Comparison of ENCODE assay signal across 8 cellular contexts in genomic region chr7:26291251-26291650, GRCh38. TPM values are rescaled to one million over a fixed set of nuclear protein-coding genes. Genes with fewer than 3 reads are reported as not detected.
DNase-seq lines count a peak whose midpoint lies in the region; ATAC-seq and TF ChIP-seq lines count a peak whose summit lies in the region.

No MANE protein-coding gene starts in this region.

- H3K79me2 ChIP-seq in GM23338 (replicated peaks; ENCODE audit: insufficient read depth) (no peaks in the 10 kb centered on the region), SU-DHL-6 (ENCODE audit: insufficient read depth, low read length) (peaks cover 44% of the 10 kb centered on the region)

- H3K36me3 ChIP-seq in GM23338 (ENCODE audit: insufficient read depth) (no peaks in the 10 kb centered on the region), SU-DHL-6 (ENCODE audit: low read length) (peaks cover 6% of the 10 kb centered on the region), sigmoid colon (no peaks in the 10 kb centered on the region)

- H3K36me3 Mint-ChIP-seq in GM23338 (ENCODE audit: low read depth): no peaks in the 10 kb centered on the region

- TF ChIP-seq EP300 in sigmoid colon (IDR thresholded peaks at IDR 0.05): no peak

- H3K27ac ChIP-seq in GM23338 (ENCODE audit: low read depth): no peak overlapping the region
- peak overlapping the region; percentile 97 for H3K27ac ChIP-seq in SU-DHL-6 (ENCODE audit: low read depth, low read length)
- H3K27ac ChIP-seq in sigmoid colon: no peak overlapping the region

- no peak overlapping the region; the same call in 1 of the 2 replicates for H3K27ac Mint-ChIP-seq in GM23338

- H3K4me2 ChIP-seq in GM23338: peak overlapping the region; percentile 76
- peak overlapping the region; percentile 56 for H3K4me2 ChIP-seq in SU-DHL-6 (ENCODE audit: low read depth, low read length, poor library complexity, severe bottlenecking)

- intact Hi-C loops in sigmoid colon (cut with DNase I): no loop called here

- no peak for TF ChIP-seq POLR2A in sigmoid colon (IDR thresholded peaks at IDR 0.05)

- no peak for DNase-seq in GM23338 (ENCODE audit: low spot score)
- no peak for DNase-seq in fibroblast of mammary gland (ENCODE audit: low read depth)
- no peak for DNase-seq in sigmoid colon
- no peak for DNase-seq in stimulated activated naive CD4-positive, alpha-beta T cell (lab: John Stamatoyannopoulos, UW)
- DNase-seq in DMS114 treated with DMSO at 0.1 percent for 48 hours (lab: John Stamatoyannopoulos, UW; ENCODE audit: unreplicated experiment): no peak
- no peak for DNase-seq in epidermal melanocyte (ENCODE audit: insufficient read length, low spot score)
- DNase-seq in SHP77 treated with DMSO at 0.1 percent for 48 hours (lab: John Stamatoyannopoulos, UW): no peak

- TF ChIP-seq CTCF in GM23338 (conservative IDR thresholded peaks at IDR 0.05; ENCODE audit: low read depth in 2 of 2): no peak
- no peak for TF ChIP-seq CTCF in SU-DHL-6 (IDR thresholded peaks at IDR 0.05; ENCODE audit: insufficient read depth, low read length, poor library complexity, severe bottlenecking)
- no peak for TF ChIP-seq CTCF in fibroblast of mammary gland (conservative IDR thresholded peaks at IDR 0.05; ENCODE audit: control insufficient read depth, insufficient read depth, low read depth, low read length)
- no peak for TF ChIP-seq CTCF in sigmoid colon (IDR thresholded peaks at IDR 0.05)

- peaks cover 11% of the 10 kb centered on the region for H3K4me1 Mint-ChIP-seq in GM23338

- H3K27me3 ChIP-seq in GM23338 (ENCODE audit: insufficient read depth) (peaks cover 4% of the 10 kb centered on the region; the same call in 1 of the 2 replicates), SU-DHL-6 (ENCODE audit: low read length) (no peaks in the 10 kb centered on the region), sigmoid colon (peaks cover 2 to 14% (median 6%) of the 10 kb centered on the region in 3 donors)

- peak overlapping the region; percentile 86 for H3K4me3 Mint-ChIP-seq in GM23338

- H3K9ac ChIP-seq in SU-DHL-6 (ENCODE audit: low read length): peak overlapping the region; percentile 98

- H2AFZ ChIP-seq in GM23338: peak overlapping the region; percentile 50; the same call in 1 of the 2 replicates
- peak overlapping the region; percentile 83 for H2AFZ ChIP-seq in SU-DHL-6 (ENCODE audit: low read depth, low read length, severe bottlenecking)

- no peaks in the 10 kb centered on the region for H3K9me2 ChIP-seq in GM23338 (ENCODE audit: insufficient read depth)
- H3K9me2 ChIP-seq in SU-DHL-6 (replicated peaks; ENCODE audit: insufficient read depth, low read length): no peaks in the 10 kb centered on the region

- H3K9me3 ChIP-seq in SU-DHL-6 (ENCODE audit: insufficient read depth, low read length) (no peaks in the 10 kb centered on the region), sigmoid colon (no peaks in the 10 kb centered on the region)

- peaks cover 10% of the 10 kb centered on the region for H3K4me1 ChIP-seq in GM23338 (ENCODE audit: insufficient read depth)
- peaks cover 0 to 9% (median 7%) of the 10 kb centered on the region in 4 donors for H3K4me1 ChIP-seq in sigmoid colon

- peaks cover 6% of the 10 kb centered on the region for H3K27me3 Mint-ChIP-seq in GM23338 (ENCODE audit: insufficient read depth, low read depth, poor library complexity)

- H4K20me1 ChIP-seq in GM23338 (replicated peaks; ENCODE audit: insufficient read depth): no peaks in the 10 kb centered on the region
- no peaks in the 10 kb centered on the region for H4K20me1 ChIP-seq in SU-DHL-6 (ENCODE audit: low read depth, low read length)

- H3F3A ChIP-seq in GM23338 (replicated peaks; ENCODE audit: low read depth): no peaks in the 10 kb centered on the region
- peaks cover 32% of the 10 kb centered on the region for H3F3A ChIP-seq in SU-DHL-6 (ENCODE audit: insufficient read depth)

- WGBS in sigmoid colon, 2 donors: 46 to 47% methylated on average over 4 of the region's 4 CpGs

- H3K4me3 ChIP-seq in GM23338 (peak overlapping the region; percentile 87), SU-DHL-6 (ENCODE audit: insufficient read depth, low read length, poor library complexity, severe bottlenecking) (peak overlapping the region; percentile 99), fibroblast of mammary gland (ENCODE audit: control insufficient read depth, low read depth, low read length) (peak overlapping the region; percentile 39), sigmoid colon (peak overlapping the region in 3 of 4 donors; percentile 39 to 57 (median 53))

- no peak for ATAC-seq in GM23338

- H3K9me3 Mint-ChIP-seq in GM23338: no peaks in the 10 kb centered on the region; the same call in 2 of the 3 replicates

TF ChIP-seq in GM23338, 12 proteins besides CTCF, POLR2A, EP300 and RAD21 (continues in another document):
- TF ChIP-seq, protein P1, sequence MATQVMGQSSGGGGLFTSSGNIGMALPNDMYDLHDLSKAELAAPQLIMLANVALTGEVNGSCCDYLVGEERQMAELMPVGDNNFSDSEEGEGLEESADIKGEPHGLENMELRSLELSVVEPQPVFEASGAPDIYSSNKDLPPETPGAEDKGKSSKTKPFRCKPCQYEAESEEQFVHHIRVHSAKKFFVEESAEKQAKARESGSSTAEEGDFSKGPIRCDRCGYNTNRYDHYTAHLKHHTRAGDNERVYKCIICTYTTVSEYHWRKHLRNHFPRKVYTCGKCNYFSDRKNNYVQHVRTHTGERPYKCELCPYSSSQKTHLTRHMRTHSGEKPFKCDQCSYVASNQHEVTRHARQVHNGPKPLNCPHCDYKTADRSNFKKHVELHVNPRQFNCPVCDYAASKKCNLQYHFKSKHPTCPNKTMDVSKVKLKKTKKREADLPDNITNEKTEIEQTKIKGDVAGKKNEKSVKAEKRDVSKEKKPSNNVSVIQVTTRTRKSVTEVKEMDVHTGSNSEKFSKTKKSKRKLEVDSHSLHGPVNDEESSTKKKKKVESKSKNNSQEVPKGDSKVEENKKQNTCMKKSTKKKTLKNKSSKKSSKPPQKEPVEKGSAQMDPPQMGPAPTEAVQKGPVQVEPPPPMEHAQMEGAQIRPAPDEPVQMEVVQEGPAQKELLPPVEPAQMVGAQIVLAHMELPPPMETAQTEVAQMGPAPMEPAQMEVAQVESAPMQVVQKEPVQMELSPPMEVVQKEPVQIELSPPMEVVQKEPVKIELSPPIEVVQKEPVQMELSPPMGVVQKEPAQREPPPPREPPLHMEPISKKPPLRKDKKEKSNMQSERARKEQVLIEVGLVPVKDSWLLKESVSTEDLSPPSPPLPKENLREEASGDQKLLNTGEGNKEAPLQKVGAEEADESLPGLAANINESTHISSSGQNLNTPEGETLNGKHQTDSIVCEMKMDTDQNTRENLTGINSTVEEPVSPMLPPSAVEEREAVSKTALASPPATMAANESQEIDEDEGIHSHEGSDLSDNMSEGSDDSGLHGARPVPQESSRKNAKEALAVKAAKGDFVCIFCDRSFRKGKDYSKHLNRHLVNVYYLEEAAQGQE (IDR thresholded peaks at IDR 0.05; ENCODE audit: unreplicated experiment): no peak
- TF ChIP-seq, protein P2, sequence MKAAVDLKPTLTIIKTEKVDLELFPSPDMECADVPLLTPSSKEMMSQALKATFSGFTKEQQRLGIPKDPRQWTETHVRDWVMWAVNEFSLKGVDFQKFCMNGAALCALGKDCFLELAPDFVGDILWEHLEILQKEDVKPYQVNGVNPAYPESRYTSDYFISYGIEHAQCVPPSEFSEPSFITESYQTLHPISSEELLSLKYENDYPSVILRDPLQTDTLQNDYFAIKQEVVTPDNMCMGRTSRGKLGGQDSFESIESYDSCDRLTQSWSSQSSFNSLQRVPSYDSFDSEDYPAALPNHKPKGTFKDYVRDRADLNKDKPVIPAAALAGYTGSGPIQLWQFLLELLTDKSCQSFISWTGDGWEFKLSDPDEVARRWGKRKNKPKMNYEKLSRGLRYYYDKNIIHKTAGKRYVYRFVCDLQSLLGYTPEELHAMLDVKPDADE (IDR thresholded peaks at IDR 0.05): no peak
- no peak for TF ChIP-seq EZH2 (IDR thresholded peaks at IDR 0.05; ENCODE audit: low read depth, unreplicated experiment)

RNA-seq across cellular contexts. Expression of gene SNX10, which starts 0.4 kb away (rescaled TPM):
- total RNA-seq in GM23338 (2014; rRNA removed; shearing (Covaris generic)): 14.6 and 17.8 TPM in 2 replicates
- 13.8 and 15.8 TPM in 2 replicates for polyA plus RNA-seq in GM23338 (2016; fragmentation: Nextera tagmentation; extraction: Ambion mirVana)
- 1 to 10 TPM; 1.7 to 6.4 (median 4.4) TPM for total RNA-seq in sigmoid colon
- 1 to 10 TPM; 4.9 to 8.2 (median 5.4) TPM for polyA plus RNA-seq in sigmoid colon

Comparison
In these comparisons a context has a peak if more than half of its experiments do, and no peak if none do; other contexts are left out.
1. H3K4me3 ChIP-seq: peak in every context shown above with its lines; median percentile 99 in SU-DHL-6; 87 in GM23338; 53 in sigmoid colon; 39 in fibroblast of mammary gland.